In genomic region chr1:231949277-231950122, GRCh38 we compare ENCODE assay signal across 15 cellular contexts.
DNase-seq lines count a peak whose midpoint lies in the region; ATAC-seq and TF ChIP-seq lines count a peak whose summit lies in the region.
"Had no signal": no experiment of that assay in that cellular context is flagged by ENCODE, and none has a peak within 500 bp of the region (broad histone marks: within the 10 kb centered on the region; RNA-seq: fewer than 3 reads in every experiment).

No MANE protein-coding gene starts in this region.

- no peak overlapping the region for H3K9ac ChIP-seq in rectal smooth muscle tissue (ENCODE audit: low read length)

- H3K79me2 ChIP-seq in GM23338 (replicated peaks; ENCODE audit: insufficient read depth) = no peaks in the 10 kb centered on the region

- H3K9me3 Mint-ChIP-seq in GM23338 = peaks cover 12% of the 10 kb centered on the region; the same call in 2 of the 3 replicates

- H3K4me1 ChIP-seq in GM23338 (ENCODE audit: insufficient read depth) (peaks cover 18% of the 10 kb centered on the region), rectal smooth muscle tissue (ENCODE audit: control insufficient read depth, insufficient read depth, low read length) (no peaks in the 10 kb centered on the region), prostate gland (replicated peaks) (no peaks in the 10 kb centered on the region)

- no peak overlapping the region for H3K4me3 Mint-ChIP-seq in GM23338
- H3K4me3 Mint-ChIP-seq: dendritic cell treated with granulocyte-macrophage colony-stimulating factor and Interleukin-4, amounts not matched to agents 40 ng/mL and 50 ng/mL, for 4 days had no signal

- H3K4me1 Mint-ChIP-seq in GM23338 = peaks cover 15% of the 10 kb centered on the region

- ATAC-seq in GM23338 (peak; percentile 96), HG03432 (IDR thresholded peaks at IDR 0.05; ENCODE audit: unreplicated experiment) (no peak)
- ATAC-seq: activated CD4-positive, CD25-positive, alpha-beta regulatory T cell treated with anti-CD3 and anti-CD28 coated beads, Interleukin-2, amount 50 U/mL, for 24 hours; left colon had no signal

- peaks cover 5% of the 10 kb centered on the region for H3K27me3 Mint-ChIP-seq in GM23338 (ENCODE audit: insufficient read depth, low read depth, poor library complexity)
- H3K27me3 Mint-ChIP-seq: dendritic cell treated with granulocyte-macrophage colony-stimulating factor and Interleukin-4, amounts not matched to agents 40 ng/mL and 50 ng/mL, for 4 days had no signal

- H3K4me3 ChIP-seq in GM23338 = no peak overlapping the region
- no peak overlapping the region for H3K4me3 ChIP-seq in rectal smooth muscle tissue (ENCODE audit: low read length)
- no peak overlapping the region for H3K4me3 ChIP-seq in prostate gland

- peaks cover 3% of the 10 kb centered on the region; the same call in 2 of the 3 replicates for H3K36me3 Mint-ChIP-seq in GM23338 (ENCODE audit: low read depth)

- peak; percentile 48 to 75 for TF ChIP-seq CTCF in GM23338 (conservative IDR thresholded peaks at IDR 0.05; ENCODE audit: low read depth in 2 of 2)
- no peak for TF ChIP-seq CTCF in prostate gland (IDR thresholded peaks at IDR 0.05)

- H3K4me2 ChIP-seq in GM23338 = peak overlapping the region; percentile 9; the same call in 1 of the 2 replicates

- H3K27ac Mint-ChIP-seq in GM23338 = no peak overlapping the region; the same call in 1 of the 2 replicates
- H3K27ac Mint-ChIP-seq: dendritic cell treated with granulocyte-macrophage colony-stimulating factor and Interleukin-4, amounts not matched to agents 40 ng/mL and 50 ng/mL, for 4 days had no signal

- H3K27me3 ChIP-seq in GM23338 (ENCODE audit: insufficient read depth) (no peaks in the 10 kb centered on the region), rectal smooth muscle tissue (ENCODE audit: control insufficient read depth, insufficient read depth, low read length) (no peaks in the 10 kb centered on the region), prostate gland (replicated peaks; ENCODE audit: insufficient read depth) (no peaks in the 10 kb centered on the region)

- H3K9me3 ChIP-seq in prostate gland = no peaks in the 10 kb centered on the region

- no peaks in the 10 kb centered on the region for H3F3A ChIP-seq in GM23338 (replicated peaks; ENCODE audit: low read depth)

- DNase-seq in GM23338 (ENCODE audit: low spot score) (peak; percentile 63), dedifferentiated amniotic fluid mesenchymal stem cell (ENCODE audit: extremely low spot score) (peak; percentile 16), iPS DF 4.7 (ENCODE audit: extremely low read depth, low spot score) (peak; percentile 14), EL (no peak), prostate gland (ENCODE audit: low spot score) (no peak), SHP77 (lab: John Stamatoyannopoulos, UW) (no peak)
- DNase-seq: foreskin melanocyte; left colon; NCI-H2171; stimulated activated CD4-positive, alpha-beta T cell treated with anti-CD3 and anti-CD28 coated beads, Interleukin-15, amount 100 ng/mL, for 24 hours; trophoblast cell had no signal

- no peaks in the 10 kb centered on the region for H4K20me1 ChIP-seq in GM23338 (replicated peaks; ENCODE audit: insufficient read depth)

- intact Hi-C loops in prostate gland (cut with DNase I) = no loop called here

- 0 out of 2 replicates have a peak, but pooled peaks cover 6% of the 10 kb centered on the region for H3K9me2 ChIP-seq in GM23338 (ENCODE audit: insufficient read depth)

- H3K36me3 ChIP-seq in GM23338 (ENCODE audit: insufficient read depth) (no peaks in the 10 kb centered on the region), rectal smooth muscle tissue (ENCODE audit: control insufficient read depth, insufficient read depth, low read length) (no peaks in the 10 kb centered on the region), prostate gland (no peaks in the 10 kb centered on the region)

- no peak for TF ChIP-seq POLR2A in prostate gland (IDR thresholded peaks at IDR 0.05)

- no peak overlapping the region for H3K27ac ChIP-seq in GM23338 (ENCODE audit: low read depth)
- peak overlapping the region; percentile 61 for H3K27ac ChIP-seq in rectal smooth muscle tissue (ENCODE audit: low read depth, low read length)
- no peak overlapping the region for H3K27ac ChIP-seq in prostate gland

- H2AFZ ChIP-seq in GM23338 = no peak overlapping the region

- WGBS in prostate gland = 81% methylated on average over 8 of the region's 8 CpGs

TF ChIP-seq in GM23338, 12 proteins besides CTCF, POLR2A, EP300 and RAD21 (continues in another document):
- TF ChIP-seq JUNB (IDR thresholded peaks at IDR 0.05; ENCODE audit: unreplicated experiment) (no peak), ZNF462 (CRISPR knock-in tag; IDR thresholded peaks at IDR 0.05) (no peak), STAT1 (IDR thresholded peaks at IDR 0.05; ENCODE audit: unreplicated experiment) (no peak), CREB1 (CRISPR knock-in tag; IDR thresholded peaks at IDR 0.05; ENCODE audit: low read depth) (no peak)

Comparison
In these comparisons a context has a peak if more than half of its experiments do, and no peak if none do; other contexts are left out.
1. DNase-seq: peak in GM23338 (single experiment), dedifferentiated amniotic fluid mesenchymal stem cell (single experiment) and iPS DF 4.7 (single experiment); none in EL (single experiment), prostate gland (single experiment) and SHP77 (0 of 2).
2. CTCF ChIP-seq: peak in GM23338 (2 of 2); none in prostate gland (0 of 4).